In genomic region chr13:104577029-104577820, GRCh38 we compare ENCODE assay signal across 18 cellular contexts.
"Had no signal": no experiment of that assay in that cellular context is flagged by ENCODE, and none has a peak within 500 bp of the region (broad histone marks: within the 10 kb centered on the region; RNA-seq: fewer than 3 reads in every experiment).

No MANE protein-coding gene starts in this region.

- H3K27ac ChIP-seq: cardiac muscle cell, left ventricle myocardium inferior, prostate gland, right atrium auricular region, tibial nerve, uterus had no signal

- H3K4me1 ChIP-seq: left ventricle myocardium inferior, prostate gland, right atrium auricular region, uterus had no signal

- H3K27me3 ChIP-seq: cardiac muscle cell, right atrium auricular region, tibial nerve, uterus had no signal

- DNase-seq: activated CD4-positive, alpha-beta T cell treated with anti-CD3 and anti-CD28 coated beads, Interleukin-2, amount 50 U/mL, for 1 hour; activated effector memory CD4-positive, alpha-beta T cell treated with anti-CD3 and anti-CD28 coated beads, Interleukin-2, amount 50 U/mL, for 16 hours; activated T-cell treated with anti-CD3 and anti-CD28 coated beads, Interleukin-2, amount 50 U/mL, for 72 hours; dermis blood vessel endothelial cell; effector memory CD4-positive, alpha-beta T cell; kidney; left ventricle myocardium inferior; mammary epithelial cell; occipital lobe; uterus had no signal

- ATAC-seq: activated CD4-positive, CD25-positive, alpha-beta regulatory T cell treated with anti-CD3 and anti-CD28 coated beads, Interleukin-2, amount 50 U/mL, for 24 hours had no signal

- H3K36me3 ChIP-seq: cardiac muscle cell, left ventricle myocardium inferior, prostate gland, right atrium auricular region, tibial nerve, uterus had no signal

- FAIRE-seq: endothelial cell of umbilical vein, frontal cortex, kidney had no signal

- H3K9me3 ChIP-seq: left ventricle myocardium inferior, prostate gland, right atrium auricular region, tibial nerve, uterus had no signal

- H3K4me3 ChIP-seq: cardiac muscle cell, left ventricle myocardium inferior, prostate gland, right atrium auricular region, skin epidermis, tibial nerve, uterus had no signal
